16 cellular contexts compared by ENCODE assay signal in the genomic region with DNA sequence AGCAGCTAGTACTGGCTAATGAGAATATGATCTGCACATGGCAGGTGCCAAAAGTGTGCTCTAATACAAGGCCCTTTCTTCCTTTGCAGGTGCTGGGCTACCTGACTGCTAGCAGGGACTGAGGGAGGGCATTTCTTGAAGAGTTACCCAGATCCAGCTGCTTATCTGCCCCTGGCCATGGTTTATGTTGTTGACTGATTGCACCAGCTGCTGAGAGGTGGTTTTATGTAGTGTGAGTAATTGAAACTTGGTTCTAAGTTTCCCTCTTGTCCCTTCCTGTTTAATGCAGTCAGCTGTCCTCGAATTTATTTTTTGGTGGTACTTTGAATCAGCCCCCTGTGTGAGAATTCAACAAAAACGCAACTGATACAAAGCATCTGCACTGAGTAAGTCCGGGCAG.
A peak's percentile ranks its signal among the peaks of the same experiment; 100 is the strongest.
DNase-seq lines count a peak whose midpoint lies in the region; TF ChIP-seq lines count a peak whose summit lies in the region.
"Had no signal": no experiment of that assay in that cellular context is flagged by ENCODE, and none has a peak within 500 bp of the region (broad histone marks: within the 10 kb centered on the region; RNA-seq: fewer than 3 reads in every experiment).

No MANE protein-coding gene starts in this region.

- DNase-seq in AG10803 (ENCODE audit: low read depth) (peak; percentile 25), HFFc6 (no peak), adipocyte (ENCODE audit: low read depth) (no peak), activated gamma-delta T cell treated with Interleukin-2 at 50 U/mL for 16 hours (no peak), GM13976 (ENCODE audit: low spot score) (no peak), hepatic stellate cell (ENCODE audit: low spot score) (no peak)
- no peak for DNase-seq in activated CD8-positive, alpha-beta memory T cell treated with anti-CD3 and anti-CD28 coated beads, Interleukin-2, amount 50 U/mL, for 48 hours
- DNase-seq: activated CD8-positive, alpha-beta T cell treated with anti-CD3 and anti-CD28 coated beads, Interleukin-2, amount 10 ng/mL, durations not matched to agents 7 days and 5 days; activated naive CD4-positive, alpha-beta T cell treated with anti-CD3 and anti-CD28 coated beads for 36 hours; GDM1; KBM-7; NCI-H1694 treated with DMSO at 0.1 percent for 48 hours; retina; T-helper 9 cell had no signal

- peak overlapping the region; percentile 39 to 49 for H3K27ac ChIP-seq in mucosa of rectum (ENCODE audit: low read depth in 2 of 2, low read length in 2 of 2)
- H3K27ac ChIP-seq: C4-2B had no signal

- no peaks in the 10 kb centered on the region for H3K9me3 ChIP-seq in adipocyte (ENCODE audit: control insufficient read depth, low read length)
- no peaks in the 10 kb centered on the region for H3K9me3 ChIP-seq in mucosa of rectum (ENCODE audit: control insufficient read depth in 2 of 2, low read length in 2 of 2)

- no peaks in the 10 kb centered on the region for H3K9me3 Mint-ChIP-seq in HFFc6
- H3K9me3 Mint-ChIP-seq: activated naive CD4-positive, alpha-beta T cell treated with anti-CD3 and anti-CD28 coated beads for 36 hours had no signal

- H3K36me3 Mint-ChIP-seq in HFFc6 (ENCODE audit: low read depth): peaks cover 8% of the 10 kb centered on the region; the same call in 1 of the 2 replicates

- no peaks in the 10 kb centered on the region for H3K27me3 ChIP-seq in adipocyte (replicated peaks; ENCODE audit: control insufficient read depth, insufficient read depth, low read length)
- no peaks in the 10 kb centered on the region for H3K27me3 ChIP-seq in mucosa of rectum (ENCODE audit: control insufficient read depth in 2 of 2, insufficient read depth in 2 of 2, low read length in 2 of 2)

- peak overlapping the region; percentile 87 for H3K27ac Mint-ChIP-seq in HFFc6
- H3K27ac Mint-ChIP-seq: activated CD8-positive, alpha-beta T cell treated with anti-CD3 and anti-CD28 coated beads, Interleukin-2, amount 10 ng/mL, durations not matched to agents 7 days and 5 days; activated naive CD4-positive, alpha-beta T cell treated with anti-CD3 and anti-CD28 coated beads for 36 hours had no signal

- in situ Hi-C loops in GM13976 (cut with MboI; ENCODE audit: low sequenced_read_pairs, unreplicated experiment): no loop called here

- H3K4me3 Mint-ChIP-seq in HFFc6: peak overlapping the region; percentile 75
- H3K4me3 Mint-ChIP-seq: activated CD8-positive, alpha-beta T cell treated with anti-CD3 and anti-CD28 coated beads, Interleukin-2, amount 10 ng/mL, durations not matched to agents 7 days and 5 days; activated naive CD4-positive, alpha-beta T cell treated with anti-CD3 and anti-CD28 coated beads for 36 hours had no signal

- H3K27me3 Mint-ChIP-seq in HFFc6 (ENCODE audit: insufficient read depth): no peaks in the 10 kb centered on the region

- no peak overlapping the region for H3K4me3 ChIP-seq in AG10803 (ENCODE audit: low read length)
- H3K4me3 ChIP-seq in adipocyte (ENCODE audit: low read length): peak overlapping the region; percentile 24
- H3K4me3 ChIP-seq in mucosa of rectum (ENCODE audit: low read length in 2 of 2): no peak overlapping the region

- H3K9ac ChIP-seq in adipocyte (ENCODE audit: low read length) (peak overlapping the region; percentile 69), mucosa of rectum (ENCODE audit: low read depth in 1 of 2, low read length in 2 of 2) (no peak overlapping the region)

- H3K4me1 ChIP-seq in adipocyte (ENCODE audit: control insufficient read depth, insufficient read depth, low read length) (peaks cover 52% of the 10 kb centered on the region), mucosa of rectum (ENCODE audit: control insufficient read depth in 2 of 2, insufficient read depth in 2 of 2, low read length in 2 of 2) (peaks cover 2 to 10% of the 10 kb centered on the region in 2 donors)

- peaks cover 7% of the 10 kb centered on the region for H3K36me3 ChIP-seq in adipocyte (ENCODE audit: control insufficient read depth, insufficient read depth, low read length, severe bottlenecking)
- H3K36me3 ChIP-seq in mucosa of rectum (ENCODE audit: control insufficient read depth in 2 of 2, insufficient read depth in 2 of 2, low read length in 2 of 2): no peaks in the 10 kb centered on the region

- TF ChIP-seq CTCF in AG10803 (conservative IDR thresholded peaks at IDR 0.05; ENCODE audit: low read length): no peak
- TF ChIP-seq CTCF in HFFc6 (IDR thresholded peaks at IDR 0.05): no peak
- TF ChIP-seq CTCF in GM13976 (IDR thresholded peaks at IDR 0.05; ENCODE audit: borderline replicate concordance, control extremely low read depth, extremely low read depth, insufficient read depth, missing control alignments): no peak

- peaks cover 67% of the 10 kb centered on the region for H3K4me1 Mint-ChIP-seq in HFFc6 (ENCODE audit: low read depth)
